In genomic region chr4:23923840-23924239, GRCh38 we compare ENCODE assay signal across 2 cellular contexts.
TF ChIP-seq lines count a peak whose summit lies in the region.

No MANE protein-coding gene starts in this region.

TF ChIP-seq in GM23338, 12 proteins besides CTCF, POLR2A, EP300 and RAD21 (continued from another document):
- no peak for TF ChIP-seq REST (IDR thresholded peaks at IDR 0.05; ENCODE audit: unreplicated experiment)
- TF ChIP-seq CREB1 (CRISPR knock-in tag; IDR thresholded peaks at IDR 0.05; ENCODE audit: low read depth), result no peak
- no peak for TF ChIP-seq ZNF462 (CRISPR knock-in tag; IDR thresholded peaks at IDR 0.05)
- TF ChIP-seq STAT1 (IDR thresholded peaks at IDR 0.05; ENCODE audit: unreplicated experiment), result no peak
- no peak for TF ChIP-seq ETS1 (IDR thresholded peaks at IDR 0.05)
- TF ChIP-seq ZNF114 (CRISPR knock-in tag; IDR thresholded peaks at IDR 0.05), result no peak
- no peak for TF ChIP-seq JUNB (IDR thresholded peaks at IDR 0.05; ENCODE audit: unreplicated experiment)
- TF ChIP-seq NANOG (IDR thresholded peaks at IDR 0.05; ENCODE audit: borderline replicate concordance), result no peak
- no peak for TF ChIP-seq POLR2AphosphoS5 (IDR thresholded peaks at IDR 0.05; ENCODE audit: low read depth)
- TF ChIP-seq EZH2 (IDR thresholded peaks at IDR 0.05; ENCODE audit: low read depth, unreplicated experiment), result no peak
- no peak for TF ChIP-seq EZH2phosphoT487 (IDR thresholded peaks at IDR 0.05; ENCODE audit: unreplicated experiment)

TF ChIP-seq in Ishikawa, 13 proteins besides CTCF, POLR2A, EP300 and RAD21 (continued from another document):
- no peak for TF ChIP-seq REST (IDR thresholded peaks at IDR 0.05; ENCODE audit: low read depth)
- no peak for TF ChIP-seq FOXM1 (IDR thresholded peaks at IDR 0.05; ENCODE audit: borderline replicate concordance, low read depth)
- no peak for TF ChIP-seq CEBPB (IDR thresholded peaks at IDR 0.05)
- TF ChIP-seq CREB1 (IDR thresholded peaks at IDR 0.05; ENCODE audit: low read depth), result no peak
- no peak for TF ChIP-seq ZBTB7A (IDR thresholded peaks at IDR 0.05; ENCODE audit: low read depth)
- TF ChIP-seq TEAD4 (IDR thresholded peaks at IDR 0.05), result no peak
- TF ChIP-seq TAF1 (IDR thresholded peaks at IDR 0.05; ENCODE audit: low read depth), result no peak
